Comparison of ENCODE assay signal across 23 cellular contexts in genomic region chr16:19165101-19165500, GRCh38. TPM values are rescaled to one million over a fixed set of nuclear protein-coding genes. Genes with fewer than 3 reads are reported as not detected.
"Had no signal": no experiment of that assay in that cellular context is flagged by ENCODE, and none has a peak within 500 bp of the region (broad histone marks: within the 10 kb centered on the region; RNA-seq: fewer than 3 reads in every experiment).

No MANE protein-coding gene starts in this region.

- DNase-seq: activated CD4-positive, alpha-beta memory T cell treated with anti-CD3 and anti-CD28 coated beads for 36 hours; activated CD4-positive, alpha-beta T cell treated with anti-CD3 and anti-CD28 coated beads for 48 hours; activated effector memory CD4-positive, alpha-beta T cell treated with Interleukin-2 at 50 U/mL for 16 hours; activated naive CD4-positive, alpha-beta T cell treated with anti-CD3 and anti-CD28 coated beads for 36 hours; activated naive CD8-positive, alpha-beta T cell treated with anti-CD3 and anti-CD28 coated beads, Interleukin-2, amount 10 ng/mL, durations not matched to agents 7 days and 5 days; activated T-cell treated with anti-CD3 and anti-CD28 coated beads, Interleukin-2, amount 50 U/mL, for 48 hours; amniotic stem cell; effector CD4-positive, alpha-beta T cell; kidney glomerular epithelial cell; left lung; pancreas; psoas muscle; stimulated activated CD4-positive, alpha-beta T cell treated with anti-CD3 and anti-CD28 coated beads, Interleukin-4, amount 100 ng/mL, for 4 hours; substantia nigra; T-helper 2 cell; thyroid gland had no signal

- H3K4me3 ChIP-seq: cardiac muscle cell, left lung, lung, pancreas, psoas muscle, right atrium auricular region, thyroid gland had no signal

- H3K9me3 Mint-ChIP-seq: activated naive CD8-positive, alpha-beta T cell treated with anti-CD3 and anti-CD28 coated beads, Interleukin-2, amount 10 ng/mL, durations not matched to agents 7 days and 5 days; dendritic cell treated with granulocyte-macrophage colony-stimulating factor and Interleukin-4, amounts not matched to agents 40 ng/mL and 50 ng/mL, for 4 days had no signal

- H3K4me3 Mint-ChIP-seq: activated CD4-positive, alpha-beta memory T cell treated with anti-CD3 and anti-CD28 coated beads for 36 hours; activated naive CD4-positive, alpha-beta T cell treated with anti-CD3 and anti-CD28 coated beads for 36 hours; activated naive CD8-positive, alpha-beta T cell treated with anti-CD3 and anti-CD28 coated beads, Interleukin-2, amount 10 ng/mL, durations not matched to agents 7 days and 5 days; dendritic cell treated with granulocyte-macrophage colony-stimulating factor and Interleukin-4, amounts not matched to agents 40 ng/mL and 50 ng/mL, for 4 days; nephron; stimulated activated naive CD8-positive, alpha-beta T cell treated with anti-CD3 and anti-CD28 coated beads, Interleukin-15, Interleukin-2, amounts not matched to agents 100 ng/mL and 50 ng/mL, for 24 hours had no signal

- H3K27ac Mint-ChIP-seq: activated CD4-positive, alpha-beta memory T cell treated with anti-CD3 and anti-CD28 coated beads for 36 hours; activated naive CD4-positive, alpha-beta T cell treated with anti-CD3 and anti-CD28 coated beads for 36 hours; activated naive CD8-positive, alpha-beta T cell treated with anti-CD3 and anti-CD28 coated beads, Interleukin-2, amount 10 ng/mL, durations not matched to agents 7 days and 5 days; dendritic cell treated with granulocyte-macrophage colony-stimulating factor and Interleukin-4, amounts not matched to agents 40 ng/mL and 50 ng/mL, for 4 days; nephron; stimulated activated naive CD8-positive, alpha-beta T cell treated with anti-CD3 and anti-CD28 coated beads, Interleukin-15, Interleukin-2, amounts not matched to agents 100 ng/mL and 50 ng/mL, for 24 hours had no signal

- H3K36me3 Mint-ChIP-seq: activated CD4-positive, alpha-beta memory T cell treated with anti-CD3 and anti-CD28 coated beads for 36 hours; activated naive CD8-positive, alpha-beta T cell treated with anti-CD3 and anti-CD28 coated beads, Interleukin-2, amount 10 ng/mL, durations not matched to agents 7 days and 5 days had no signal

- ATAC-seq: foreskin keratinocyte, left lung, pancreas, psoas muscle had no signal

RNA-seq across cellular contexts. Expression of gene SYT17, which starts 2.9 kb away (rescaled TPM):
- total RNA-seq: activated naive CD4-positive, alpha-beta T cell treated with anti-CD3 and anti-CD28 coated beads for 36 hours; activated naive CD8-positive, alpha-beta T cell treated with anti-CD3 and anti-CD28 coated beads, Interleukin-2, amount 10 ng/mL, durations not matched to agents 7 days and 5 days had no signal
